In genomic region chr13:106376411-106377112, GRCh38 we compare ENCODE assay signal across 9 cellular contexts.
DNase-seq lines count a peak whose midpoint lies in the region; ATAC-seq and TF ChIP-seq lines count a peak whose summit lies in the region.
"Had no signal": no experiment of that assay in that cellular context is flagged by ENCODE, and none has a peak within 500 bp of the region (broad histone marks: within the 10 kb centered on the region; RNA-seq: fewer than 3 reads in every experiment).

No MANE protein-coding gene starts in this region.

- intact Hi-C loops in lower lobe of right lung (cut with DNase I): no loop called here

- DNase-seq in HPDE6-E6E7 (ENCODE audit: extremely low spot score): peak; percentile 73
- peak; percentile 92 for DNase-seq in amniotic epithelial cell (ENCODE audit: low read depth)
- DNase-seq in lower lobe of right lung: peak; percentile 49
- DNase-seq in hepatocyte (ENCODE audit: low spot score): no peak
- DNase-seq in iPS-NIHi11 (ENCODE audit: low spot score): no peak
- DNase-seq: activated CD4-positive, alpha-beta T cell treated with anti-CD3 and anti-CD28 coated beads, Interleukin-2, amount 50 U/mL, for 4 hours had no signal

- H3K36me3 ChIP-seq in BLaER1 treated with 17β-estradiol and CSF1 and Interleukin-3, amounts not matched to agents 10 nM and 100 nM: no peaks in the 10 kb centered on the region
- H3K36me3 ChIP-seq in lower lobe of right lung: no peaks in the 10 kb centered on the region
- H3K36me3 ChIP-seq in hepatocyte (replicated peaks; ENCODE audit: insufficient read depth, low read depth): no peaks in the 10 kb centered on the region

- H3K79me2 ChIP-seq in hepatocyte: no peaks in the 10 kb centered on the region

- peaks cover 0 to 14% (median 7%) of the 10 kb centered on the region in 11 experiments; a peak in 6 of 22 replicates for H4K20me1 ChIP-seq in BLaER1 treated with 17β-estradiol and CSF1 and Interleukin-3, amounts not matched to agents 10 nM and 100 nM
- no peaks in the 10 kb centered on the region for H4K20me1 ChIP-seq in hepatocyte (ENCODE audit: insufficient read depth, poor library complexity, severe bottlenecking)

- TF ChIP-seq CTCF in lower lobe of right lung (IDR thresholded peaks at IDR 0.05): no peak
- TF ChIP-seq CTCF in hepatocyte (IDR thresholded peaks at IDR 0.05; ENCODE audit: poor library complexity): no peak

- H2AFZ ChIP-seq in hepatocyte: no peak overlapping the region

- H3K4me3 ChIP-seq in BLaER1 treated with 17β-estradiol and CSF1 and Interleukin-3, amounts not matched to agents 10 nM and 100 nM: no peak overlapping the region
- H3K4me3 ChIP-seq in lower lobe of right lung: no peak overlapping the region
- no peak overlapping the region for H3K4me3 ChIP-seq in hepatocyte

- H3K27me3 ChIP-seq in BLaER1 treated with 17β-estradiol and CSF1 and Interleukin-3, amounts not matched to agents 10 nM and 100 nM: peaks cover 0 to 15% (median 0%) of the 10 kb centered on the region in 11 experiments; a peak in 3 of 22 replicates
- H3K27me3 ChIP-seq in lower lobe of right lung (ENCODE audit: low read depth): no peaks in the 10 kb centered on the region
- H3K27me3 ChIP-seq in hepatocyte: no peaks in the 10 kb centered on the region

- peak overlapping the region in 9 of 11 experiments; percentile 12 to 54 (median 32); a peak in 14 of 22 replicates for H3K4me2 ChIP-seq in BLaER1 treated with 17β-estradiol and CSF1 and Interleukin-3, amounts not matched to agents 10 nM and 100 nM
- H3K4me2 ChIP-seq in hepatocyte: no peak overlapping the region

- peak; percentile 58 to 76 for ATAC-seq in lower lobe of right lung
- ATAC-seq in HG03521 (IDR thresholded peaks at IDR 0.05; ENCODE audit: unreplicated experiment): no peak
- ATAC-seq in GM18909 (IDR thresholded peaks at IDR 0.05; ENCODE audit: poor library complexity, unreplicated experiment): no peak

- 90% methylated on average over 20 of the region's 20 CpGs for WGBS in hepatocyte (ENCODE audit: low lambda C conversion rate, missing lambda C conversion rate)

- no peak overlapping the region for H3K9ac ChIP-seq in BLaER1 treated with 17β-estradiol and CSF1 and Interleukin-3, amounts not matched to agents 10 nM and 100 nM

- H3K9me3 ChIP-seq in BLaER1 treated with 17β-estradiol and CSF1 and Interleukin-3, amounts not matched to agents 10 nM and 100 nM (replicated peaks in 1 of 11): peaks cover 0 to 15% (median 0%) of the 10 kb centered on the region in 11 experiments; a peak in 5 of 22 replicates
- H3K9me3 ChIP-seq in lower lobe of right lung (no peaks in the 10 kb centered on the region), hepatocyte (ENCODE audit: low read depth) (no peaks in the 10 kb centered on the region)

- peaks cover 36 to 49% (median 43%) of the 10 kb centered on the region in 10 experiments for H3K4me1 ChIP-seq in BLaER1 treated with 17β-estradiol and CSF1 and Interleukin-3, amounts not matched to agents 10 nM and 100 nM
- H3K4me1 ChIP-seq in lower lobe of right lung: peaks cover 16% of the 10 kb centered on the region
- H3K4me1 ChIP-seq in hepatocyte (ENCODE audit: insufficient read depth): peaks cover 24% of the 10 kb centered on the region

- H3K27ac ChIP-seq in BLaER1 treated with 17β-estradiol and CSF1 and Interleukin-3, amounts not matched to agents 10 nM and 100 nM: no peak overlapping the region
- H3K27ac ChIP-seq in lower lobe of right lung (no peak overlapping the region), hepatocyte (no peak overlapping the region)

- no peaks in the 10 kb centered on the region for H3K9me2 ChIP-seq in hepatocyte (replicated peaks; ENCODE audit: insufficient read depth)

Comparison
In these comparisons a context has a peak if more than half of its experiments do, and no peak if none do; other contexts are left out.
1. DNase-seq: peak in HPDE6-E6E7 (single experiment), amniotic epithelial cell (single experiment) and lower lobe of right lung (single experiment); none in hepatocyte (single experiment) and iPS-NIHi11 (single experiment).
2. ATAC-seq: peak in lower lobe of right lung (2 of 2); none in HG03521 (single experiment) and GM18909 (single experiment).